20 cellular contexts compared by ENCODE assay signal in the genomic region with DNA sequence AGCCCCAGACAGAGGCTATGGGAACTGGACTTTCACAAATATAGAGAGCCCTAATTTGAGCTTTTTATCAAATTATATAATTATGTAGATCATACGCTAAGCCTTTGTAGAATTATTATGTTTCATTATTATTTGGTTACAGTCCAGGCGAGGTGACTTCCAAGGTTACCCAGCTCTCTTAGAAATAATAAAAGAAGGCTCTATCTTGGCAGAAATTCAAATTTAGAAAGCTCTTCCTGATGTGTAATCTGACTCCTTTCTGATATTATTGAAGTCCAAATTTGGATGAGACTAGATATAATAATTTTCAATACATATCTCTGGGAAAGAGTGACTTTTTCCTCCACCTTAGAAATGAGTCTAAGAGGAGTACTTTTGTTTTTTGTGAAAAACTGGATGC. TPM values are rescaled to one million over a fixed set of nuclear protein-coding genes. Genes with fewer than 3 reads are reported as not detected.
A peak's percentile ranks its signal among the peaks of the same experiment; 100 is the strongest.
DNase-seq lines count a peak whose midpoint lies in the region; ATAC-seq lines count a peak whose summit lies in the region.
"Had no signal": no experiment of that assay in that cellular context is flagged by ENCODE, and none has a peak within 500 bp of the region (broad histone marks: within the 10 kb centered on the region; RNA-seq: fewer than 3 reads in every experiment).

No MANE protein-coding gene starts in this region.

- DNase-seq in NCI-H1092 (lab: John Stamatoyannopoulos, UW): peak; percentile 7
- peak; percentile 50 for DNase-seq in NCI-H2029 (lab: John Stamatoyannopoulos, UW)
- peak; percentile 36 for DNase-seq in NCI-H2196 treated with DMSO at 0.1 percent for 48 hours (lab: John Stamatoyannopoulos, UW; ENCODE audit: unreplicated experiment)
- peak; percentile 26 for DNase-seq in dermis blood vessel endothelial cell
- DNase-seq in HUDEP-2 (lab: John Stamatoyannopoulos, UW; ENCODE audit: unreplicated experiment in 76 of 76): no peak
- no peak for DNase-seq in NCI-H524 (lab: John Stamatoyannopoulos, UW)
- DNase-seq: AML-193, GDM1, H9, MM.1S, NCI-H1417 treated with DMSO at 0.1 percent for 48 hours, NCI-H187 treated with DMSO at 0.1 percent for 48 hours, NCI-H526 treated with DMSO at 0.1 percent for 48 hours had no signal

- ATAC-seq in HG02642 (IDR thresholded peaks at IDR 0.05; ENCODE audit: poor library complexity, unreplicated experiment) (no peak), HG03135 (IDR thresholded peaks at IDR 0.05; ENCODE audit: unreplicated experiment) (no peak)
- ATAC-seq: Right ventricle myocardium inferior had no signal

RNA-seq across cellular contexts. Expression of gene SLC38A11, which starts 4.8 kb away (rescaled TPM):
- total RNA-seq in dermis blood vessel endothelial cell: not detected in 2 replicates
- total RNA-seq: Daoy; H9; OCI-LY7; SK-MEL-5; T-helper 2 cell treated with Interferon-gamma antibody and Interleukin-4, amounts not matched to agents 100 ng/mL and 5 ng/mL, for 36 hours had no signal

Comparison
In these comparisons a context has a peak if more than half of its experiments do, and no peak if none do; other contexts are left out.
1. DNase-seq: peak in NCI-H1092 (single experiment), NCI-H2029 (single experiment), NCI-H2196 treated with DMSO at 0.1 percent for 48 hours (single experiment) and dermis blood vessel endothelial cell (single experiment); none in HUDEP-2 (0 of 76) and NCI-H524 (0 of 2).